Comparison of ENCODE assay signal across 3 cellular contexts in the genomic region with DNA sequence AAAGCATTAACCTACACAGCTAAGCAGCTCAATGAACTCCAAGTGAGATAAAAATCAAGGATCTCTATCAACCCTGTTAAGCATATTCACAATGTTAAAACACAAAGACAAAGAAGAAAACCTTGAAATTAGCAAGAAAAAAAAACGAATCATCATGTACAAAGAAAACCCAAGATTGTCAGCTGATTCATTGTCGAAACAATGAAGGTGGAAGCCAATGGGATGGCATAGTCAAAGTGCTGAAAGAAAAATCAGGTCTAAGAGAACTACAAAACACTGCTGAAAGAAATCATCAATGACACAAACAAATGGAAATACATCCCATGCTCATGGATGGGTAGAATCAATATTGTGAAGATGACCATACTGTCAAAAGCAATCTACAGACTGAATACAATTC.
TF ChIP-seq lines count a peak whose summit lies in the region.

No MANE protein-coding gene starts in this region.

TF ChIP-seq in HepG2, 621 proteins besides CTCF, POLR2A, EP300 and RAD21:
- TF ChIP-seq ZNF317 (CRISPR knock-in tag; IDR thresholded peaks at IDR 0.05) (peak; percentile 90), ZNF30 (CRISPR knock-in tag; IDR thresholded peaks at IDR 0.05) (no peak)

TF ChIP-seq in WTC11, 78 proteins besides CTCF, POLR2A, EP300 and RAD21:
- no peak for TF ChIP-seq RELA (CRISPR knock-in tag; IDR thresholded peaks at IDR 0.05; ENCODE audit: borderline replicate concordance)
- TF ChIP-seq, protein P1, sequence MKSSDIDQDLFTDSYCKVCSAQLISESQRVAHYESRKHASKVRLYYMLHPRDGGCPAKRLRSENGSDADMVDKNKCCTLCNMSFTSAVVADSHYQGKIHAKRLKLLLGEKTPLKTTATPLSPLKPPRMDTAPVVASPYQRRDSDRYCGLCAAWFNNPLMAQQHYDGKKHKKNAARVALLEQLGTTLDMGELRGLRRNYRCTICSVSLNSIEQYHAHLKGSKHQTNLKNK (CRISPR knock-in tag; IDR thresholded peaks at IDR 0.05), result no peak
- TF ChIP-seq, protein P2, sequence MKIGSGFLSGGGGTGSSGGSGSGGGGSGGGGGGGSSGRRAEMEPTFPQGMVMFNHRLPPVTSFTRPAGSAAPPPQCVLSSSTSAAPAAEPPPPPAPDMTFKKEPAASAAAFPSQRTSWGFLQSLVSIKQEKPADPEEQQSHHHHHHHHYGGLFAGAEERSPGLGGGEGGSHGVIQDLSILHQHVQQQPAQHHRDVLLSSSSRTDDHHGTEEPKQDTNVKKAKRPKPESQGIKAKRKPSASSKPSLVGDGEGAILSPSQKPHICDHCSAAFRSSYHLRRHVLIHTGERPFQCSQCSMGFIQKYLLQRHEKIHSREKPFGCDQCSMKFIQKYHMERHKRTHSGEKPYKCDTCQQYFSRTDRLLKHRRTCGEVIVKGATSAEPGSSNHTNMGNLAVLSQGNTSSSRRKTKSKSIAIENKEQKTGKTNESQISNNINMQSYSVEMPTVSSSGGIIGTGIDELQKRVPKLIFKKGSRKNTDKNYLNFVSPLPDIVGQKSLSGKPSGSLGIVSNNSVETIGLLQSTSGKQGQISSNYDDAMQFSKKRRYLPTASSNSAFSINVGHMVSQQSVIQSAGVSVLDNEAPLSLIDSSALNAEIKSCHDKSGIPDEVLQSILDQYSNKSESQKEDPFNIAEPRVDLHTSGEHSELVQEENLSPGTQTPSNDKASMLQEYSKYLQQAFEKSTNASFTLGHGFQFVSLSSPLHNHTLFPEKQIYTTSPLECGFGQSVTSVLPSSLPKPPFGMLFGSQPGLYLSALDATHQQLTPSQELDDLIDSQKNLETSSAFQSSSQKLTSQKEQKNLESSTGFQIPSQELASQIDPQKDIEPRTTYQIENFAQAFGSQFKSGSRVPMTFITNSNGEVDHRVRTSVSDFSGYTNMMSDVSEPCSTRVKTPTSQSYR (CRISPR knock-in tag; IDR thresholded peaks at IDR 0.05), result no peak
- no peak for TF ChIP-seq TP53 (CRISPR knock-in tag; IDR thresholded peaks at IDR 0.05)
- no peak for TF ChIP-seq TEAD1 (CRISPR knock-in tag; IDR thresholded peaks at IDR 0.05)
- peak; percentile 88 for TF ChIP-seq ZNF317 (CRISPR knock-in tag; IDR thresholded peaks at IDR 0.05; ENCODE audit: borderline replicate concordance, low read depth)
- no peak for TF ChIP-seq ESRRA (CRISPR knock-in tag; IDR thresholded peaks at IDR 0.05; ENCODE audit: borderline replicate concordance)

TF ChIP-seq in K562, 482 proteins besides CTCF, POLR2A, EP300 and RAD21:
- TF ChIP-seq WHSC1 (IDR thresholded peaks at IDR 0.05; ENCODE audit: low read length), result no peak
- 0 out of 2 replicates have a peak, but pooled peaks have one; percentile 31 for TF ChIP-seq CBX5 (IDR thresholded peaks at IDR 0.05; ENCODE audit: borderline replicate concordance, low read depth)
- no peak for TF ChIP-seq MAFG (tag; conservative IDR thresholded peaks at IDR 0.05)
- TF ChIP-seq MYBL2 (IDR thresholded peaks at IDR 0.05; ENCODE audit: low read depth), result no peak
- TF ChIP-seq MYBL2 (CRISPR knock-in tag; IDR thresholded peaks at IDR 0.05; ENCODE audit: borderline replicate concordance), result no peak
- TF ChIP-seq TRIM28 (IDR thresholded peaks at IDR 0.05), result 0 out of 2 replicates have a peak, but pooled peaks have one; percentile 36
- TF ChIP-seq, protein P3, sequence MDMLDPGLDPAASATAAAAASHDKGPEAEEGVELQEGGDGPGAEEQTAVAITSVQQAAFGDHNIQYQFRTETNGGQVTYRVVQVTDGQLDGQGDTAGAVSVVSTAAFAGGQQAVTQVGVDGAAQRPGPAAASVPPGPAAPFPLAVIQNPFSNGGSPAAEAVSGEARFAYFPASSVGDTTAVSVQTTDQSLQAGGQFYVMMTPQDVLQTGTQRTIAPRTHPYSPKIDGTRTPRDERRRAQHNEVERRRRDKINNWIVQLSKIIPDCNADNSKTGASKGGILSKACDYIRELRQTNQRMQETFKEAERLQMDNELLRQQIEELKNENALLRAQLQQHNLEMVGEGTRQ (CRISPR knock-in tag; IDR thresholded peaks at IDR 0.05), result no peak
- TF ChIP-seq FOXJ2 (tag; IDR thresholded peaks at IDR 0.05), result no peak
- TF ChIP-seq, protein P4, sequence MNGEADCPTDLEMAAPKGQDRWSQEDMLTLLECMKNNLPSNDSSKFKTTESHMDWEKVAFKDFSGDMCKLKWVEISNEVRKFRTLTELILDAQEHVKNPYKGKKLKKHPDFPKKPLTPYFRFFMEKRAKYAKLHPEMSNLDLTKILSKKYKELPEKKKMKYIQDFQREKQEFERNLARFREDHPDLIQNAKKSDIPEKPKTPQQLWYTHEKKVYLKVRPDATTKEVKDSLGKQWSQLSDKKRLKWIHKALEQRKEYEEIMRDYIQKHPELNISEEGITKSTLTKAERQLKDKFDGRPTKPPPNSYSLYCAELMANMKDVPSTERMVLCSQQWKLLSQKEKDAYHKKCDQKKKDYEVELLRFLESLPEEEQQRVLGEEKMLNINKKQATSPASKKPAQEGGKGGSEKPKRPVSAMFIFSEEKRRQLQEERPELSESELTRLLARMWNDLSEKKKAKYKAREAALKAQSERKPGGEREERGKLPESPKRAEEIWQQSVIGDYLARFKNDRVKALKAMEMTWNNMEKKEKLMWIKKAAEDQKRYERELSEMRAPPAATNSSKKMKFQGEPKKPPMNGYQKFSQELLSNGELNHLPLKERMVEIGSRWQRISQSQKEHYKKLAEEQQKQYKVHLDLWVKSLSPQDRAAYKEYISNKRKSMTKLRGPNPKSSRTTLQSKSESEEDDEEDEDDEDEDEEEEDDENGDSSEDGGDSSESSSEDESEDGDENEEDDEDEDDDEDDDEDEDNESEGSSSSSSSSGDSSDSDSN (IDR thresholded peaks at IDR 0.05; ENCODE audit: borderline replicate concordance in 1 of 2, low read depth in 2 of 2, low read length in 2 of 2), result no peak
- no peak for TF ChIP-seq RUNX1 (IDR thresholded peaks at IDR 0.05; ENCODE audit: low read depth)
- TF ChIP-seq NR4A1 (CRISPR knock-in tag; IDR thresholded peaks at IDR 0.05), result no peak
- no peak for TF ChIP-seq NR4A1 (tag; IDR thresholded peaks at IDR 0.05)
- TF ChIP-seq HEY1 (CRISPR knock-in tag; IDR thresholded peaks at IDR 0.05; ENCODE audit: borderline replicate concordance), result no peak
- TF ChIP-seq ELF2 (CRISPR knock-in tag; IDR thresholded peaks at IDR 0.05), result no peak
- no peak for TF ChIP-seq HMG20B (CRISPR knock-in tag; IDR thresholded peaks at IDR 0.05)
- TF ChIP-seq, protein P5, sequence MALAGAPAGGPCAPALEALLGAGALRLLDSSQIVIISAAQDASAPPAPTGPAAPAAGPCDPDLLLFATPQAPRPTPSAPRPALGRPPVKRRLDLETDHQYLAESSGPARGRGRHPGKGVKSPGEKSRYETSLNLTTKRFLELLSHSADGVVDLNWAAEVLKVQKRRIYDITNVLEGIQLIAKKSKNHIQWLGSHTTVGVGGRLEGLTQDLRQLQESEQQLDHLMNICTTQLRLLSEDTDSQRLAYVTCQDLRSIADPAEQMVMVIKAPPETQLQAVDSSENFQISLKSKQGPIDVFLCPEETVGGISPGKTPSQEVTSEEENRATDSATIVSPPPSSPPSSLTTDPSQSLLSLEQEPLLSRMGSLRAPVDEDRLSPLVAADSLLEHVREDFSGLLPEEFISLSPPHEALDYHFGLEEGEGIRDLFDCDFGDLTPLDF (CRISPR knock-in tag; IDR thresholded peaks at IDR 0.05), result no peak
- TF ChIP-seq ZC3H4 (CRISPR knock-in tag; IDR thresholded peaks at IDR 0.05; ENCODE audit: borderline replicate concordance), result no peak
